ENCODE assay signal across 8 cellular contexts in the genomic region with DNA sequence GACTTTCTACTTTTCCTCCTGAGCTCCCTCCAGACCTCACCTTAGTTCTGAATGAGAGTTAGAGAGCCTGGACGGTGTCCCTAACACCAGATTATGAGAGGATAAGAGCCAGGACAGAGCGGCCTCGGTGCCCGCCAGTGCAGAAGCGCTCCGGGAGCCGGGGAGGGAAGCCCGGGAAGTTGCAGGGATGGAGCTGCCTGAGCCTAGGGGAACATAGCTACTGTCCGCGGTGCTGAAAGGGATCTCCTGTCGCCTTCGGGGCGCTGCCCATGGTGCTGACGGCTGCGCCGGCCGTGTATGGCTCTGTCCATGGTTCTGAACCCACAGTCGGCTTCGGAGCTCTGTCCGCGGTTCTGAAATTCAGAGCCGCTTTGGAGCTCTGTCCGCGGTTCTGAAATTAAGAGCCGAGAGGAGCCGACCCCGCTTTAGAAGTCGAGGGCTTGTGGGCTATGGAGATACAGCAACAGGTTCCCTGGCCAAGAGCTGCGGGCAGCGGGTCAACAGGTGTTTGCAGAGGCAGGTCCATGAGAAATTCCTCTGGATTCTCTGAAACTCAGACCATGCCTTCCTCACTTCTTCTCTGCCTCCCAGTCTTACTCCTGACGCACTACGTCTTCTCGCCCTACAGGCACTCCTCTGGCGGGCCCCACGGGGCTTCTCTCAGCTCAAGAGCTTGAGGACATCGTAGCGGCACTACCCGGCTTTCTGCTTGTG. TPM values are rescaled to one million over a fixed set of nuclear protein-coding genes. Genes with fewer than 3 reads are reported as not detected.
DNase-seq lines count a peak whose midpoint lies in the region; TF ChIP-seq lines count a peak whose summit lies in the region.

No MANE protein-coding gene starts in this region.

- no peak overlapping the region for H3K4me3 Mint-ChIP-seq in activated CD4-positive, alpha-beta T cell treated with anti-CD3 and anti-CD28 coated beads, Interleukin-2, amount 10 ng/mL, durations not matched to agents 24 days and 14 days

- DNase-seq in NCI-H2227 (lab: John Stamatoyannopoulos, UW; ENCODE audit: unreplicated experiment) (peak; percentile 26), NCI-H2227 treated with DMSO at 0.1 percent for 48 hours (lab: John Stamatoyannopoulos, UW) (no peak), NB4 (ENCODE audit: low read depth) (peak; percentile 87), cerebellum (ENCODE audit: low spot score) (peak; percentile 54), islet precursor cell (peak; percentile 94), NCI-H187 treated with DMSO at 0.1 percent for 48 hours (lab: John Stamatoyannopoulos, UW) (no peak)
- peak; percentile 97 for DNase-seq in activated CD4-positive, alpha-beta T cell treated with anti-CD3 and anti-CD28 coated beads, Interleukin-2, amount 10 ng/mL, durations not matched to agents 24 days and 14 days
- DNase-seq in stimulated activated CD4-positive, alpha-beta T cell treated with anti-CD3 and anti-CD28 coated beads, Interleukin-1b, Interleukin-23, amount 100 ng/mL, for 4 hours (ENCODE audit: low read depth in 2 of 2): peak; percentile 77 to 86

- peaks cover 6% of the 10 kb centered on the region for H3K9me3 Mint-ChIP-seq in activated CD4-positive, alpha-beta T cell treated with anti-CD3 and anti-CD28 coated beads, Interleukin-2, amount 10 ng/mL, durations not matched to agents 24 days and 14 days

- no peaks in the 10 kb centered on the region for H3K36me3 Mint-ChIP-seq in activated CD4-positive, alpha-beta T cell treated with anti-CD3 and anti-CD28 coated beads, Interleukin-2, amount 10 ng/mL, durations not matched to agents 24 days and 14 days (ENCODE audit: low read depth)

- peak overlapping the region; percentile 51 for H3K27ac Mint-ChIP-seq in activated CD4-positive, alpha-beta T cell treated with anti-CD3 and anti-CD28 coated beads, Interleukin-2, amount 10 ng/mL, durations not matched to agents 24 days and 14 days

- H3K4me3 ChIP-seq in NB4 (ENCODE audit: low read depth, low read length): no peak overlapping the region

- peaks cover 18% of the 10 kb centered on the region for H3K27me3 Mint-ChIP-seq in activated CD4-positive, alpha-beta T cell treated with anti-CD3 and anti-CD28 coated beads, Interleukin-2, amount 10 ng/mL, durations not matched to agents 24 days and 14 days

- TF ChIP-seq CTCF in NB4 (IDR thresholded peaks at IDR 0.05; ENCODE audit: low read depth, low read length): no peak

- TF ChIP-seq POLR2A in NB4 (IDR thresholded peaks at IDR 0.05; ENCODE audit: extremely low read depth, insufficient read length): no peak

- H3K4me1 Mint-ChIP-seq in activated CD4-positive, alpha-beta T cell treated with anti-CD3 and anti-CD28 coated beads, Interleukin-2, amount 10 ng/mL, durations not matched to agents 24 days and 14 days: peaks cover 25% of the 10 kb centered on the region

- intact Hi-C loops in activated CD4-positive, alpha-beta T cell treated with anti-CD3 and anti-CD28 coated beads, Interleukin-2, amount 10 ng/mL, durations not matched to agents 24 days and 14 days (cut with micrococcal nuclease): loop anchor here (1.0 kb wide), 1 partner anchor 13 kb away; no protein-coding TSS in a partner anchor

RNA-seq across cellular contexts. Expression of a gene that starts 0.8 kb away (rescaled TPM):
- total RNA-seq in activated CD4-positive, alpha-beta T cell treated with anti-CD3 and anti-CD28 coated beads, Interleukin-2, amount 10 ng/mL, durations not matched to agents 24 days and 14 days: 0.09 TPM in 1 of 2 replicates, not detected in the other
- total RNA-seq in cerebellum: 0.18 TPM

RNA-seq across cellular contexts. Expression of a gene that starts 17.0 kb away (rescaled TPM):
- 102 TPM in 2 replicates for total RNA-seq in activated CD4-positive, alpha-beta T cell treated with anti-CD3 and anti-CD28 coated beads, Interleukin-2, amount 10 ng/mL, durations not matched to agents 24 days and 14 days
- total RNA-seq in cerebellum: 13.1 TPM

RNA-seq across cellular contexts. Expression of a gene that starts 45.1 kb away (rescaled TPM):
- 16.1 and 18.3 TPM in 2 replicates for total RNA-seq in activated CD4-positive, alpha-beta T cell treated with anti-CD3 and anti-CD28 coated beads, Interleukin-2, amount 10 ng/mL, durations not matched to agents 24 days and 14 days
- 12.2 TPM for total RNA-seq in cerebellum

RNA-seq across cellular contexts. Expression of a gene that starts 50.1 kb away (rescaled TPM):
- 17.4 and 18.9 TPM in 2 replicates for total RNA-seq in activated CD4-positive, alpha-beta T cell treated with anti-CD3 and anti-CD28 coated beads, Interleukin-2, amount 10 ng/mL, durations not matched to agents 24 days and 14 days
- total RNA-seq in cerebellum: 1.2 TPM

RNA-seq across cellular contexts. Expression of a gene that starts 58.6 kb away (rescaled TPM):
- 97.1 and 106 TPM in 2 replicates for total RNA-seq in activated CD4-positive, alpha-beta T cell treated with anti-CD3 and anti-CD28 coated beads, Interleukin-2, amount 10 ng/mL, durations not matched to agents 24 days and 14 days
- 22.2 TPM for total RNA-seq in cerebellum

Comparison
In these comparisons a context has a peak if more than half of its experiments do, and no peak if none do; other contexts are left out.
1. DNase-seq: peak in NCI-H2227 (single experiment), NB4 (single experiment), activated CD4-positive, alpha-beta T cell treated with anti-CD3 and anti-CD28 coated beads, Interleukin-2, amount 10 ng/mL, durations not matched to agents 24 days and 14 days (single experiment), cerebellum (single experiment), islet precursor cell (single experiment) and stimulated activated CD4-positive, alpha-beta T cell treated with anti-CD3 and anti-CD28 coated beads, Interleukin-1b, Interleukin-23, amount 100 ng/mL, for 4 hours (2 of 2); none in NCI-H2227 treated with DMSO at 0.1 percent for 48 hours (single experiment) and NCI-H187 treated with DMSO at 0.1 percent for 48 hours (single experiment).